ENCODE assay signal across 1 cellular context in the genomic region with DNA sequence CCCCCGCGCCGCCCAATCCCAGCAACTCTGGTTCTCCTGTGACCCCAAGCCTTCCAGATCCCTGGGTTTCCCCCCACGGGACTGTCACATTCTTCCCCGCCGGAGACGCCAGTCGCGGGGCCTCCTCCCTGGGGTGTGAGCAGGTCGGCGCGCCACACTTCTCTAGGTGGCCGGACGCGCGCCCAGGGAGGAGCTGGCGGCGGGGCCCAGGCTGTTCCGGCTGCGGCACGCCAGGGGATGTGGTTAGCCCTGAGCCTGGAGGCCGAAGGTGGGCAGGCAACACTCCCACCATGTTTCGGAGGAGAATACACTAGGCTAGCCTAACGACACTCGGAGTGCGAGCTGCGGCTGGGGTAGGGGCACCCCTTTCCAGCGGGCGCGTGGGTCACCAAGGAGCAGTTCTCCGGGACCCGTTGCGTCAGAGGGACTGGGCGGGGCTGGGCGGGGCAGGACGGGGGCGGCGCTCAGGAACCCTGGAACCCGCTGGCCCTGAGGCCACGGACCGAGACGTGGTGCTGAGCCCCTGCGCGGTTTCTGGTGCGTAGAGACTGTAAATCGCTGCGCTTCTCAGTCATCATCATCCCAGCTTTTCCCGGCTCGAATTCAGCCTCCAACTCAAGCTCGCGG.
TF ChIP-seq lines count a peak whose summit lies in the region.

TSS of gene SLC27A6 (plus strand) at position 478 of the 627 bp plus-strand sequence. CDS start 650 bp downstream, outside the sequence.

TF ChIP-seq in HEK293, 187 proteins besides CTCF, POLR2A, EP300 and RAD21 (continued from another document):
- TF ChIP-seq ZNF626 (tag by site-specific recombination; IDR thresholded peaks at IDR 0.05) (no peak), ZNF157 (tag by site-specific recombination; IDR thresholded peaks at IDR 0.05) (no peak), ZSCAN23 (tag by site-specific recombination; IDR thresholded peaks at IDR 0.05) (no peak), ZFP41 (tag by site-specific recombination; IDR thresholded peaks at IDR 0.05; ENCODE audit: borderline replicate concordance) (no peak), ZNF548 (tag by site-specific recombination; IDR thresholded peaks at IDR 0.05) (no peak), ZSCAN16 (tag by site-specific recombination; IDR thresholded peaks at IDR 0.05) (no peak), ZNF785 (tag by site-specific recombination; IDR thresholded peaks at IDR 0.05) (no peak), RBAK (tag by site-specific recombination; IDR thresholded peaks at IDR 0.05) (no peak), ZNF843 (tag by site-specific recombination; IDR thresholded peaks at IDR 0.05) (no peak), KLF8 (tag by site-specific recombination; IDR thresholded peaks at IDR 0.05) (peak; percentile 32; the same call in 1 of the 2 replicates)
- TF ChIP-seq, protein P1, sequence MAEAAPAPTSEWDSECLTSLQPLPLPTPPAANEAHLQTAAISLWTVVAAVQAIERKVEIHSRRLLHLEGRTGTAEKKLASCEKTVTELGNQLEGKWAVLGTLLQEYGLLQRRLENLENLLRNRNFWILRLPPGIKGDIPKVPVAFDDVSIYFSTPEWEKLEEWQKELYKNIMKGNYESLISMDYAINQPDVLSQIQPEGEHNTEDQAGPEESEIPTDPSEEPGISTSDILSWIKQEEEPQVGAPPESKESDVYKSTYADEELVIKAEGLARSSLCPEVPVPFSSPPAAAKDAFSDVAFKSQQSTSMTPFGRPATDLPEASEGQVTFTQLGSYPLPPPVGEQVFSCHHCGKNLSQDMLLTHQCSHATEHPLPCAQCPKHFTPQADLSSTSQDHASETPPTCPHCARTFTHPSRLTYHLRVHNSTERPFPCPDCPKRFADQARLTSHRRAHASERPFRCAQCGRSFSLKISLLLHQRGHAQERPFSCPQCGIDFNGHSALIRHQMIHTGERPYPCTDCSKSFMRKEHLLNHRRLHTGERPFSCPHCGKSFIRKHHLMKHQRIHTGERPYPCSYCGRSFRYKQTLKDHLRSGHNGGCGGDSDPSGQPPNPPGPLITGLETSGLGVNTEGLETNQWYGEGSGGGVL (tag by site-specific recombination; IDR thresholded peaks at IDR 0.05), result no peak
